8 cellular contexts compared by ENCODE assay signal in genomic region chr19:52601025-52601973, GRCh38. TPM values are rescaled to one million over a fixed set of nuclear protein-coding genes. Genes with fewer than 3 reads are reported as not detected.
DNase-seq lines count a peak whose midpoint lies in the region; ATAC-seq and TF ChIP-seq lines count a peak whose summit lies in the region.

No MANE protein-coding gene starts in this region.

- DNase-seq in RPMI7951 (ENCODE audit: low read depth) (peak; percentile 94), foreskin keratinocyte (peak; percentile 61 to 82), neural progenitor cell (ENCODE audit: low spot score) (peak; percentile 97)
- peak; percentile 98 for DNase-seq in activated effector memory CD4-positive, alpha-beta T cell treated with anti-CD3 and anti-CD28 coated beads, Interleukin-2, amount 50 U/mL, for 16 hours
- peak; percentile 87 to 91 for DNase-seq in stimulated activated naive CD8-positive, alpha-beta T cell treated with anti-CD3 and anti-CD28 coated beads, Interleukin-15, amount 100 ng/mL, for 72 hours

- H3K27ac Mint-ChIP-seq in neural progenitor cell, result no peak overlapping the region
- H3K27ac Mint-ChIP-seq in stimulated activated naive CD8-positive, alpha-beta T cell treated with anti-CD3 and anti-CD28 coated beads, Interleukin-15, amount 100 ng/mL, for 72 hours, result peak overlapping the region; percentile 70 to 89

- peaks cover 44% of the 10 kb centered on the region for H3K9me3 Mint-ChIP-seq in neural progenitor cell
- peaks cover 29 to 36% of the 10 kb centered on the region in 2 donors for H3K9me3 Mint-ChIP-seq in stimulated activated naive CD8-positive, alpha-beta T cell treated with anti-CD3 and anti-CD28 coated beads, Interleukin-15, amount 100 ng/mL, for 72 hours

- H3K4me3 ChIP-seq in DOHH2 (ENCODE audit: low read length) (peak overlapping the region; percentile 93), KMS-11 (IDR thresholded peaks at IDR 0.05; ENCODE audit: insufficient read depth, low read depth, low read length) (no peak overlapping the region), neural progenitor cell (peak overlapping the region; percentile 77)

- H3K4me1 Mint-ChIP-seq in neural progenitor cell, result peaks cover 9% of the 10 kb centered on the region
- H3K4me1 Mint-ChIP-seq in stimulated activated naive CD8-positive, alpha-beta T cell treated with anti-CD3 and anti-CD28 coated beads, Interleukin-15, amount 100 ng/mL, for 72 hours, result peaks cover 23% of the 10 kb centered on the region

- peaks cover 7% of the 10 kb centered on the region; the same call in 1 of the 2 replicates for H3F3A ChIP-seq in DOHH2 (ENCODE audit: control insufficient read depth, insufficient read depth)
- peaks cover 19% of the 10 kb centered on the region for H3F3A ChIP-seq in neural progenitor cell (ENCODE audit: low read depth)

- H3K79me2 ChIP-seq in DOHH2 (ENCODE audit: control insufficient read depth, low read length) (peaks cover 35% of the 10 kb centered on the region), KMS-11 (ENCODE audit: insufficient read depth, low read depth) (no peaks in the 10 kb centered on the region), neural progenitor cell (ENCODE audit: low read depth) (peaks cover 21% of the 10 kb centered on the region)

- H3K4me3 Mint-ChIP-seq in neural progenitor cell, result peak overlapping the region; percentile 88
- H3K4me3 Mint-ChIP-seq in stimulated activated naive CD8-positive, alpha-beta T cell treated with anti-CD3 and anti-CD28 coated beads, Interleukin-15, amount 100 ng/mL, for 72 hours, result peak overlapping the region; percentile 85 to 94

- H3K9me3 ChIP-seq in DOHH2 (ENCODE audit: control insufficient read depth, insufficient read depth, low read length), result peaks cover 5% of the 10 kb centered on the region; the same call in 1 of the 2 replicates
- no peaks in the 10 kb centered on the region for H3K9me3 ChIP-seq in neural progenitor cell (ENCODE audit: low read depth)

- H3K27me3 ChIP-seq in DOHH2 (ENCODE audit: control insufficient read depth, low read length) (no peaks in the 10 kb centered on the region), KMS-11 (ENCODE audit: insufficient read depth, low read depth) (no peaks in the 10 kb centered on the region), foreskin keratinocyte (no peaks in the 10 kb centered on the region), neural progenitor cell (no peaks in the 10 kb centered on the region)

- H3K4me2 ChIP-seq in DOHH2 (ENCODE audit: low read length), result peak overlapping the region; percentile 83
- H3K4me2 ChIP-seq in KMS-11, result peak overlapping the region; percentile 63; the same call in 1 of the 2 replicates
- H3K4me2 ChIP-seq in neural progenitor cell, result peak overlapping the region; percentile 85

- peaks cover 11% of the 10 kb centered on the region for H3K4me1 ChIP-seq in DOHH2 (ENCODE audit: control insufficient read depth, low read length)
- H3K4me1 ChIP-seq in KMS-11 (ENCODE audit: low read depth, poor library complexity, severe bottlenecking), result no peaks in the 10 kb centered on the region
- H3K4me1 ChIP-seq in foreskin keratinocyte, result no peaks in the 10 kb centered on the region
- peaks cover 8% of the 10 kb centered on the region for H3K4me1 ChIP-seq in neural progenitor cell

- ATAC-seq in GM21737 (IDR thresholded peaks at IDR 0.05; ENCODE audit: unreplicated experiment) (peak; percentile 93), foreskin keratinocyte (peak; percentile 94)
- ATAC-seq in stimulated activated naive CD8-positive, alpha-beta T cell treated with anti-CD3 and anti-CD28 coated beads, Interleukin-15, amount 100 ng/mL, for 72 hours, result peak; percentile 99

- peak overlapping the region; percentile 25; the same call in 1 of the 2 replicates for H3K9ac ChIP-seq in KMS-11
- peak overlapping the region; percentile 10 for H3K9ac ChIP-seq in neural progenitor cell

- H4K20me1 ChIP-seq in DOHH2 (ENCODE audit: control insufficient read depth, insufficient read depth, low read depth, low read length) (no peaks in the 10 kb centered on the region), KMS-11 (ENCODE audit: insufficient read depth) (no peaks in the 10 kb centered on the region), neural progenitor cell (ENCODE audit: low read depth) (no peaks in the 10 kb centered on the region)

- no peak overlapping the region for H3K27ac ChIP-seq in DOHH2 (ENCODE audit: low read depth, low read length)
- H3K27ac ChIP-seq in KMS-11, result no peak overlapping the region
- H3K27ac ChIP-seq in foreskin keratinocyte, result peak overlapping the region; percentile 53
- no peak overlapping the region for H3K27ac ChIP-seq in neural progenitor cell

- H3K27me3 Mint-ChIP-seq in neural progenitor cell (ENCODE audit: insufficient read depth, low read depth), result peaks cover 2% of the 10 kb centered on the region
- H3K27me3 Mint-ChIP-seq in stimulated activated naive CD8-positive, alpha-beta T cell treated with anti-CD3 and anti-CD28 coated beads, Interleukin-15, amount 100 ng/mL, for 72 hours, result no peaks in the 10 kb centered on the region

- H3K36me3 ChIP-seq in DOHH2 (ENCODE audit: control insufficient read depth, low read length) (peaks cover 9% of the 10 kb centered on the region), KMS-11 (ENCODE audit: insufficient read depth) (no peaks in the 10 kb centered on the region), neural progenitor cell (no peaks in the 10 kb centered on the region)

- no peaks in the 10 kb centered on the region for H3K9me2 ChIP-seq in DOHH2 (replicated peaks; ENCODE audit: control insufficient read depth, low read length)

- peak overlapping the region; percentile 61 for H2AFZ ChIP-seq in KMS-11 (ENCODE audit: low read depth)
- peak overlapping the region; percentile 81 for H2AFZ ChIP-seq in neural progenitor cell (replicated peaks)

- peaks cover 35% of the 10 kb centered on the region for H3K36me3 Mint-ChIP-seq in neural progenitor cell

- TF ChIP-seq CTCF in DOHH2 (IDR thresholded peaks at IDR 0.05; ENCODE audit: low read depth, low read length, poor library complexity, severe bottlenecking) (peak; percentile 23), KMS-11 (conservative IDR thresholded peaks at IDR 0.05; ENCODE audit: low read depth, low read length) (peak; percentile 44), foreskin keratinocyte (conservative IDR thresholded peaks at IDR 0.05) (peak; percentile 56), neural progenitor cell (IDR thresholded peaks at IDR 0.05) (peak; percentile 51)

RNA-seq across cellular contexts. Expression of gene ZNF701, which starts 31.2 kb away (rescaled TPM):
- total RNA-seq in RPMI7951 (2014; rRNA removed; shearing (Covaris generic)), result 9.4 TPM in 2 replicates
- 7.2 and 8.7 TPM in 2 replicates for total RNA-seq in foreskin keratinocyte
- polyA plus RNA-seq in foreskin keratinocyte, result 1.9 TPM in 2 replicates
- total RNA-seq in neural progenitor cell (ENCODE audit: low replicate concordance), result 12.9 and 16.2 TPM in 2 replicates

RNA-seq across cellular contexts. Expression of gene ZNF83, which starts 36.9 kb away (rescaled TPM):
- 32.5 and 43.1 TPM in 2 replicates for total RNA-seq in RPMI7951 (2014; rRNA removed; shearing (Covaris generic))
- total RNA-seq in foreskin keratinocyte, result 24.7 and 24.8 TPM in 2 replicates
- polyA plus RNA-seq in foreskin keratinocyte, result 6.2 and 6.3 TPM in 2 replicates
- total RNA-seq in neural progenitor cell (ENCODE audit: low replicate concordance), result 63.8 and 76.2 TPM in 2 replicates
